1 cellular context compared by ENCODE assay signal in genomic region chr6:16236009-16236501, GRCh38.
TF ChIP-seq lines count a peak whose summit lies in the region.

No MANE protein-coding gene starts in this region.

TF ChIP-seq in GM23338, 12 proteins besides CTCF, POLR2A, EP300 and RAD21:
- TF ChIP-seq, protein P1, sequence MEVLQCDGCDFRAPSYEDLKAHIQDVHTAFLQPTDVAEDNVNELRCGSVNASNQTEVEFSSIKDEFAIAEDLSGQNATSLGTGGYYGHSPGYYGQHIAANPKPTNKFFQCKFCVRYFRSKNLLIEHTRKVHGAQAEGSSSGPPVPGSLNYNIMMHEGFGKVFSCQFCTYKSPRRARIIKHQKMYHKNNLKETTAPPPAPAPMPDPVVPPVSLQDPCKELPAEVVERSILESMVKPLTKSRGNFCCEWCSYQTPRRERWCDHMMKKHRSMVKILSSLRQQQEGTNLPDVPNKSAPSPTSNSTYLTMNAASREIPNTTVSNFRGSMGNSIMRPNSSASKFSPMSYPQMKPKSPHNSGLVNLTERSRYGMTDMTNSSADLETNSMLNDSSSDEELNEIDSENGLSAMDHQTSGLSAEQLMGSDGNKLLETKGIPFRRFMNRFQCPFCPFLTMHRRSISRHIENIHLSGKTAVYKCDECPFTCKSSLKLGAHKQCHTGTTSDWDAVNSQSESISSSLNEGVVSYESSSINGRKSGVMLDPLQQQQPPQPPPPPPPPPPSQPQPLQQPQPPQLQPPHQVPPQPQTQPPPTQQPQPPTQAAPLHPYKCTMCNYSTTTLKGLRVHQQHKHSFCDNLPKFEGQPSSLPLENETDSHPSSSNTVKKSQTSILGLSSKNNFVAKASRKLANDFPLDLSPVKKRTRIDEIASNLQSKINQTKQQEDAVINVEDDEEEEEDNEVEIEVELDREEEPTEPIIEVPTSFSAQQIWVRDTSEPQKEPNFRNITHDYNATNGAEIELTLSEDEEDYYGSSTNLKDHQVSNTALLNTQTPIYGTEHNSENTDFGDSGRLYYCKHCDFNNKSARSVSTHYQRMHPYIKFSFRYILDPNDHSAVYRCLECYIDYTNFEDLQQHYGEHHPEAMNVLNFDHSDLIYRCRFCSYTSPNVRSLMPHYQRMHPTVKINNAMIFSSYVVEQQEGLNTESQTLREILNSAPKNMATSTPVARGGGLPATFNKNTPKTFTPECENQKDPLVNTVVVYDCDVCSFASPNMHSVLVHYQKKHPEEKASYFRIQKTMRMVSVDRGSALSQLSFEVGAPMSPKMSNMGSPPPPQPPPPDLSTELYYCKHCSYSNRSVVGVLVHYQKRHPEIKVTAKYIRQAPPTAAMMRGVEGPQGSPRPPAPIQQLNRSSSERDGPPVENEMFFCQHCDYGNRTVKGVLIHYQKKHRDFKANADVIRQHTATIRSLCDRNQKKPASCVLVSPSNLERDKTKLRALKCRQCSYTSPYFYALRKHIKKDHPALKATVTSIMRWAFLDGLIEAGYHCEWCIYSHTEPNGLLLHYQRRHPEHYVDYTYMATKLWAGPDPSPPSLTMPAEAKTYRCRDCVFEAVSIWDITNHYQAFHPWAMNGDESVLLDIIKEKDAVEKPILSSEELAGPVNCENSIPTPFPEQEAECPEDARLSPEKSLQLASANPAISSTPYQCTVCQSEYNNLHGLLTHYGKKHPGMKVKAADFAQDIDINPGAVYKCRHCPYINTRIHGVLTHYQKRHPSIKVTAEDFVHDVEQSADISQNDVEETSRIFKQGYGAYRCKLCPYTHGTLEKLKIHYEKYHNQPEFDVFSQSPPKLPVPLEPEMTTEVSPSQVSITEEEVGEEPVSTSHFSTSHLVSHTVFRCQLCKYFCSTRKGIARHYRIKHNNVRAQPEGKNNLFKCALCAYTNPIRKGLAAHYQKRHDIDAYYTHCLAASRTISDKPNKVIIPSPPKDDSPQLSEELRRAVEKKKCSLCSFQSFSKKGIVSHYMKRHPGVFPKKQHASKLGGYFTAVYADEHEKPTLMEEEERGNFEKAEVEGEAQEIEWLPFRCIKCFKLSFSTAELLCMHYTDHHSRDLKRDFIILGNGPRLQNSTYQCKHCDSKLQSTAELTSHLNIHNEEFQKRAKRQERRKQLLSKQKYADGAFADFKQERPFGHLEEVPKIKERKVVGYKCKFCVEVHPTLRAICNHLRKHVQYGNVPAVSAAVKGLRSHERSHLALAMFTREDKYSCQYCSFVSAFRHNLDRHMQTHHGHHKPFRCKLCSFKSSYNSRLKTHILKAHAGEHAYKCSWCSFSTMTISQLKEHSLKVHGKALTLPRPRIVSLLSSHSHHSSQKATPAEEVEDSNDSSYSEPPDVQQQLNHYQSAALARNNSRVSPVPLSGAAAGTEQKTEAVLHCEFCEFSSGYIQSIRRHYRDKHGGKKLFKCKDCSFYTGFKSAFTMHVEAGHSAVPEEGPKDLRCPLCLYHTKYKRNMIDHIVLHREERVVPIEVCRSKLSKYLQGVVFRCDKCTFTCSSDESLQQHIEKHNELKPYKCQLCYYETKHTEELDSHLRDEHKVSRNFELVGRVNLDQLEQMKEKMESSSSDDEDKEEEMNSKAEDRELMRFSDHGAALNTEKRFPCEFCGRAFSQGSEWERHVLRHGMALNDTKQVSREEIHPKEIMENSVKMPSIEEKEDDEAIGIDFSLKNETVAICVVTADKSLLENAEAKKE (CRISPR knock-in tag; IDR thresholded peaks at IDR 0.05): no peak
- TF ChIP-seq EZH2 (IDR thresholded peaks at IDR 0.05; ENCODE audit: low read depth, unreplicated experiment): no peak
- TF ChIP-seq, protein P2, sequence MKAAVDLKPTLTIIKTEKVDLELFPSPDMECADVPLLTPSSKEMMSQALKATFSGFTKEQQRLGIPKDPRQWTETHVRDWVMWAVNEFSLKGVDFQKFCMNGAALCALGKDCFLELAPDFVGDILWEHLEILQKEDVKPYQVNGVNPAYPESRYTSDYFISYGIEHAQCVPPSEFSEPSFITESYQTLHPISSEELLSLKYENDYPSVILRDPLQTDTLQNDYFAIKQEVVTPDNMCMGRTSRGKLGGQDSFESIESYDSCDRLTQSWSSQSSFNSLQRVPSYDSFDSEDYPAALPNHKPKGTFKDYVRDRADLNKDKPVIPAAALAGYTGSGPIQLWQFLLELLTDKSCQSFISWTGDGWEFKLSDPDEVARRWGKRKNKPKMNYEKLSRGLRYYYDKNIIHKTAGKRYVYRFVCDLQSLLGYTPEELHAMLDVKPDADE (IDR thresholded peaks at IDR 0.05): no peak
- no peak for TF ChIP-seq POLR2AphosphoS5 (IDR thresholded peaks at IDR 0.05; ENCODE audit: low read depth)
- TF ChIP-seq, protein P3, sequence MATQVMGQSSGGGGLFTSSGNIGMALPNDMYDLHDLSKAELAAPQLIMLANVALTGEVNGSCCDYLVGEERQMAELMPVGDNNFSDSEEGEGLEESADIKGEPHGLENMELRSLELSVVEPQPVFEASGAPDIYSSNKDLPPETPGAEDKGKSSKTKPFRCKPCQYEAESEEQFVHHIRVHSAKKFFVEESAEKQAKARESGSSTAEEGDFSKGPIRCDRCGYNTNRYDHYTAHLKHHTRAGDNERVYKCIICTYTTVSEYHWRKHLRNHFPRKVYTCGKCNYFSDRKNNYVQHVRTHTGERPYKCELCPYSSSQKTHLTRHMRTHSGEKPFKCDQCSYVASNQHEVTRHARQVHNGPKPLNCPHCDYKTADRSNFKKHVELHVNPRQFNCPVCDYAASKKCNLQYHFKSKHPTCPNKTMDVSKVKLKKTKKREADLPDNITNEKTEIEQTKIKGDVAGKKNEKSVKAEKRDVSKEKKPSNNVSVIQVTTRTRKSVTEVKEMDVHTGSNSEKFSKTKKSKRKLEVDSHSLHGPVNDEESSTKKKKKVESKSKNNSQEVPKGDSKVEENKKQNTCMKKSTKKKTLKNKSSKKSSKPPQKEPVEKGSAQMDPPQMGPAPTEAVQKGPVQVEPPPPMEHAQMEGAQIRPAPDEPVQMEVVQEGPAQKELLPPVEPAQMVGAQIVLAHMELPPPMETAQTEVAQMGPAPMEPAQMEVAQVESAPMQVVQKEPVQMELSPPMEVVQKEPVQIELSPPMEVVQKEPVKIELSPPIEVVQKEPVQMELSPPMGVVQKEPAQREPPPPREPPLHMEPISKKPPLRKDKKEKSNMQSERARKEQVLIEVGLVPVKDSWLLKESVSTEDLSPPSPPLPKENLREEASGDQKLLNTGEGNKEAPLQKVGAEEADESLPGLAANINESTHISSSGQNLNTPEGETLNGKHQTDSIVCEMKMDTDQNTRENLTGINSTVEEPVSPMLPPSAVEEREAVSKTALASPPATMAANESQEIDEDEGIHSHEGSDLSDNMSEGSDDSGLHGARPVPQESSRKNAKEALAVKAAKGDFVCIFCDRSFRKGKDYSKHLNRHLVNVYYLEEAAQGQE (IDR thresholded peaks at IDR 0.05; ENCODE audit: unreplicated experiment): no peak
